26 cellular contexts compared by ENCODE assay signal in the genomic region with DNA sequence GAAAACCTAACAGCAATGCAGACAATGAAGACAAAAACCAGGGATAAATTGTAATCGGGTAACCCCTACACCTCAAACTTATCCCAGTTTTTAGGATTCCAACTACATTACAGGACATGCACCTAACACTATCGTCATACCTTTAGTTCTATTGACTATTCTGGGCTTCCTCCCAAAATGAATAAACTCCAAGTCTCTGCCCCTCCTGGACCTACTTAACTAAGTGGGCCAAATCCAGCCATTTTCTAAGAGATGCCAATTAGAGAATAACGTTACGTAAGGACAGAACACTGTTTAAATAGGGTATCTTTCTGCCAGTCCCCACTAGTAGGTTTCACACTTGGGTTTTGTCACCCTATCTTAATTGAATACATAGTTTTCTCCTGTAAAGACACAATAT.
DNase-seq lines count a peak whose midpoint lies in the region; ATAC-seq and TF ChIP-seq lines count a peak whose summit lies in the region.
"Had no signal": no experiment of that assay in that cellular context is flagged by ENCODE, and none has a peak within 500 bp of the region (broad histone marks: within the 10 kb centered on the region; RNA-seq: fewer than 3 reads in every experiment).

No MANE protein-coding gene starts in this region.

- peaks cover 13% of the 10 kb centered on the region for H3K36me3 Mint-ChIP-seq in activated naive CD4-positive, alpha-beta T cell treated with anti-CD3 and anti-CD28 coated beads, Interleukin-2, amount 50 U/mL, for 24 hours
- peaks cover 26% of the 10 kb centered on the region for H3K36me3 Mint-ChIP-seq in activated naive CD4-positive, alpha-beta T cell treated with anti-CD3 and anti-CD28 coated beads, Interleukin-2, amount 10 ng/mL, durations not matched to agents 7 days and 5 days
- no peaks in the 10 kb centered on the region for H3K36me3 Mint-ChIP-seq in effector memory CD8-positive, alpha-beta T cell (ENCODE audit: insufficient read depth)
- peaks cover 19% of the 10 kb centered on the region for H3K36me3 Mint-ChIP-seq in osteocyte (ENCODE audit: unreplicated experiment)
- H3K36me3 Mint-ChIP-seq: mesothelial cell of epicardium had no signal

- DNase-seq in activated naive CD4-positive, alpha-beta T cell treated with anti-CD3 and anti-CD28 coated beads, Interleukin-2, amount 10 ng/mL, durations not matched to agents 7 days and 5 days, result no peak
- DNase-seq in G401 (ENCODE audit: low spot score) (peak; percentile 57), psoas muscle (no peak), osteocyte (ENCODE audit: extremely low spot score, unreplicated experiment) (no peak), ecto neural progenitor cell (ENCODE audit: low spot score) (no peak)
- DNase-seq in effector memory CD8-positive, alpha-beta T cell, result no peak
- DNase-seq: activated CD4-positive, alpha-beta T cell treated with anti-CD3 and anti-CD28 coated beads, Interleukin-2, amount 10 ng/mL, durations not matched to agents 7 days and 5 days; activated naive CD4-positive, alpha-beta T cell treated with Interleukin-2 at 50 U/mL for 16 hours; CD8-positive, alpha-beta memory T cell; colonic mucosa; effector memory CD4-positive, alpha-beta T cell; GOT3; HFFc6; naive B cell; NCI-H1048; NCI-H2107; NCI-H345; NCI-H748 treated with DMSO at 0.1 percent for 48 hours; Peyer's patch; SHP77; stimulated activated naive B cell treated with anti-CD40 and anti-IgM and Interleukin-4, amounts not matched to agents 10 μg/mL and 1 μg/mL and 100 μg/mL, for 72 hours; upper lobe of right lung had no signal

- H3K4me3 Mint-ChIP-seq in activated naive CD4-positive, alpha-beta T cell treated with anti-CD3 and anti-CD28 coated beads, Interleukin-2, amount 50 U/mL, for 24 hours, result no peak overlapping the region
- H3K4me3 Mint-ChIP-seq in activated naive CD4-positive, alpha-beta T cell treated with anti-CD3 and anti-CD28 coated beads, Interleukin-2, amount 10 ng/mL, durations not matched to agents 7 days and 5 days, result no peak overlapping the region
- H3K4me3 Mint-ChIP-seq in effector memory CD8-positive, alpha-beta T cell, result peak overlapping the region; percentile 17 to 30
- no peak overlapping the region for H3K4me3 Mint-ChIP-seq in osteocyte (ENCODE audit: unreplicated experiment)
- H3K4me3 Mint-ChIP-seq: activated CD4-positive, alpha-beta T cell treated with anti-CD3 and anti-CD28 coated beads, Interleukin-2, amount 10 ng/mL, durations not matched to agents 7 days and 5 days; mesothelial cell of epicardium; stimulated activated naive B cell treated with anti-CD40 and anti-IgM and Interleukin-4, amounts not matched to agents 10 μg/mL and 1 μg/mL and 100 μg/mL, for 72 hours had no signal

- no peak overlapping the region for H3K4me3 ChIP-seq in psoas muscle
- H3K4me3 ChIP-seq: colonic mucosa, K562, Peyer's patch, upper lobe of right lung had no signal

- peaks cover 0 to 40% of the 10 kb centered on the region in 2 donors for H3K36me3 ChIP-seq in psoas muscle (ENCODE audit: insufficient read depth in 1 of 2, low read depth in 1 of 2)
- H3K36me3 ChIP-seq: colonic mucosa, Peyer's patch had no signal

- H3K27me3 Mint-ChIP-seq in activated naive CD4-positive, alpha-beta T cell treated with anti-CD3 and anti-CD28 coated beads, Interleukin-2, amount 50 U/mL, for 24 hours, result no peaks in the 10 kb centered on the region
- no peaks in the 10 kb centered on the region for H3K27me3 Mint-ChIP-seq in activated naive CD4-positive, alpha-beta T cell treated with anti-CD3 and anti-CD28 coated beads, Interleukin-2, amount 10 ng/mL, durations not matched to agents 7 days and 5 days
- no peaks in the 10 kb centered on the region for H3K27me3 Mint-ChIP-seq in effector memory CD8-positive, alpha-beta T cell
- no peaks in the 10 kb centered on the region for H3K27me3 Mint-ChIP-seq in osteocyte (ENCODE audit: unreplicated experiment)
- H3K27me3 Mint-ChIP-seq: activated CD4-positive, alpha-beta T cell treated with anti-CD3 and anti-CD28 coated beads, Interleukin-2, amount 10 ng/mL, durations not matched to agents 7 days and 5 days; naive B cell; stimulated activated naive B cell treated with anti-CD40 and anti-IgM and Interleukin-4, amounts not matched to agents 10 μg/mL and 1 μg/mL and 100 μg/mL, for 72 hours had no signal

- no peaks in the 10 kb centered on the region for H3K9me3 ChIP-seq in psoas muscle
- H3K9me3 ChIP-seq: colonic mucosa, Peyer's patch, upper lobe of right lung had no signal

- peaks cover 54% of the 10 kb centered on the region for H3K4me1 ChIP-seq in psoas muscle
- H3K4me1 ChIP-seq: colonic mucosa had no signal

- TF ChIP-seq CTCF in psoas muscle (IDR thresholded peaks at IDR 0.05) (no peak), osteocyte (IDR thresholded peaks at IDR 0.05) (no peak)

- in situ Hi-C loops in G401 (cut with HindIII; ENCODE audit: low sequenced_read_pairs), result no loop called here

- no peaks in the 10 kb centered on the region for H3K27me3 ChIP-seq in psoas muscle (ENCODE audit: insufficient read depth in 3 of 3, low read length in 2 of 3)
- H3K27me3 ChIP-seq: colonic mucosa, Peyer's patch, upper lobe of right lung had no signal

- CTCF ChIA-PET in activated naive CD4-positive, alpha-beta T cell treated with anti-CD3 and anti-CD28 coated beads, Interleukin-2, amount 10 ng/mL, durations not matched to agents 7 days and 5 days (lab: Charles Lee), result interaction anchor here (1.5 kb wide), 1 partner anchor 135 kb away, joined by 3 read pairs; no protein-coding TSS in a partner anchor

- H3K9me3 Mint-ChIP-seq in activated naive CD4-positive, alpha-beta T cell treated with anti-CD3 and anti-CD28 coated beads, Interleukin-2, amount 50 U/mL, for 24 hours, result no peaks in the 10 kb centered on the region
- H3K9me3 Mint-ChIP-seq in activated naive CD4-positive, alpha-beta T cell treated with anti-CD3 and anti-CD28 coated beads, Interleukin-2, amount 10 ng/mL, durations not matched to agents 7 days and 5 days, result no peaks in the 10 kb centered on the region
- no peaks in the 10 kb centered on the region for H3K9me3 Mint-ChIP-seq in effector memory CD8-positive, alpha-beta T cell
- no peaks in the 10 kb centered on the region for H3K9me3 Mint-ChIP-seq in osteocyte (ENCODE audit: unreplicated experiment)
- H3K9me3 Mint-ChIP-seq: activated CD4-positive, alpha-beta T cell treated with anti-CD3 and anti-CD28 coated beads, Interleukin-2, amount 10 ng/mL, durations not matched to agents 7 days and 5 days; CD8-positive, alpha-beta memory T cell; HFFc6; mesothelial cell of epicardium; stimulated activated naive B cell treated with anti-CD40 and anti-IgM and Interleukin-4, amounts not matched to agents 10 μg/mL and 1 μg/mL and 100 μg/mL, for 72 hours had no signal

- 63 to 90% (median 68%) methylated on average over 4 of the region's 4 CpGs for WGBS in psoas muscle, 3 donors

- ATAC-seq in effector memory CD8-positive, alpha-beta T cell (replicated peaks), result no peak
- ATAC-seq in psoas muscle (no peak), HG03095 (IDR thresholded peaks at IDR 0.05; ENCODE audit: unreplicated experiment) (no peak)
- ATAC-seq: stimulated activated naive B cell treated with anti-CD40 and anti-IgM and Interleukin-4, amounts not matched to agents 10 μg/mL and 1 μg/mL and 100 μg/mL, for 72 hours; upper lobe of right lung had no signal

- intact Hi-C loops in psoas muscle (cut with DNase I), result no loop called here

- H3K27ac Mint-ChIP-seq in activated naive CD4-positive, alpha-beta T cell treated with anti-CD3 and anti-CD28 coated beads, Interleukin-2, amount 50 U/mL, for 24 hours, result peak overlapping the region; percentile 88
- no peak overlapping the region for H3K27ac Mint-ChIP-seq in activated naive CD4-positive, alpha-beta T cell treated with anti-CD3 and anti-CD28 coated beads, Interleukin-2, amount 10 ng/mL, durations not matched to agents 7 days and 5 days
- peak overlapping the region in 1 of 2 donors; percentile 63 for H3K27ac Mint-ChIP-seq in effector memory CD8-positive, alpha-beta T cell
- H3K27ac Mint-ChIP-seq in osteocyte (ENCODE audit: unreplicated experiment), result no peak overlapping the region
- H3K27ac Mint-ChIP-seq: activated CD4-positive, alpha-beta T cell treated with anti-CD3 and anti-CD28 coated beads, Interleukin-2, amount 10 ng/mL, durations not matched to agents 7 days and 5 days; mesothelial cell of epicardium had no signal

- peaks cover 65% of the 10 kb centered on the region for H3K4me1 Mint-ChIP-seq in activated naive CD4-positive, alpha-beta T cell treated with anti-CD3 and anti-CD28 coated beads, Interleukin-2, amount 50 U/mL, for 24 hours
- peaks cover 17% of the 10 kb centered on the region for H3K4me1 Mint-ChIP-seq in activated naive CD4-positive, alpha-beta T cell treated with anti-CD3 and anti-CD28 coated beads, Interleukin-2, amount 10 ng/mL, durations not matched to agents 7 days and 5 days
- peaks cover 42 to 57% of the 10 kb centered on the region in 2 donors for H3K4me1 Mint-ChIP-seq in effector memory CD8-positive, alpha-beta T cell (ENCODE audit: low read depth in 2 of 2)
- H3K4me1 Mint-ChIP-seq in osteocyte (ENCODE audit: unreplicated experiment), result peaks cover 19% of the 10 kb centered on the region

- H3K27ac ChIP-seq in psoas muscle, result peak overlapping the region; percentile 53
- H3K27ac ChIP-seq: colonic mucosa, Peyer's patch, upper lobe of right lung had no signal

Comparison
In these comparisons a context has a peak if more than half of its experiments do, and no peak if none do; other contexts are left out.
1. H3K4me3 Mint-ChIP-seq: peak in effector memory CD8-positive, alpha-beta T cell (2 of 2); none in activated naive CD4-positive, alpha-beta T cell treated with anti-CD3 and anti-CD28 coated beads, Interleukin-2, amount 50 U/mL, for 24 hours (single experiment), activated naive CD4-positive, alpha-beta T cell treated with anti-CD3 and anti-CD28 coated beads, Interleukin-2, amount 10 ng/mL, durations not matched to agents 7 days and 5 days (single experiment) and osteocyte (single experiment).